Comparison of ENCODE assay signal across 10 cellular contexts in the genomic region with DNA sequence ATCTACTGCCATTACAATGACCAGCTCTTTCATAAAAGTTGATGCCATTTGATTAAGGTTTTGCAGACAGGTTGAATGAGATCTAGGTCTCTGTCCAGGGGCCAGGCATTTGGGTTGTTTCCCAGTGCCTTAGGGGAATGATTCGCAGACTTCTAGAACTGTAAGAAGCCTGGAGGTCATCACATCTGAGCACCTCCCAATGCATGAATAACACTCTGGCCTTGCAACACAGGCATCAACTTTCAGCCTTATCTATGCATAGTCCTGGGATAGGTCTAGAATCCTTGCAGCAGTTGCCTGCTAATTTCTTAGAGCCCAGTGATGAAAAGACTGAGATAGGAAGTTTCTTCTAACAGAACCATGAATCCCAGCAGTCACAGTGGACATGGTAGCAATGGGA. TPM values are rescaled to one million over a fixed set of nuclear protein-coding genes. Genes with fewer than 3 reads are reported as not detected.
"Had no signal": no experiment of that assay in that cellular context is flagged by ENCODE, and none has a peak within 500 bp of the region (broad histone marks: within the 10 kb centered on the region; RNA-seq: fewer than 3 reads in every experiment).

No MANE protein-coding gene starts in this region.

- H3K36me3 Mint-ChIP-seq: IgD-negative memory B cell had no signal

- H3K4me2 ChIP-seq: GM23338 had no signal

- H3K27ac Mint-ChIP-seq: GM23338, H9, IgD-negative memory B cell had no signal

- FAIRE-seq: H1, H54, HepG2 had no signal

- H3K4me1 Mint-ChIP-seq: GM23338, IgD-negative memory B cell had no signal

- H3K27ac ChIP-seq: HL-60 had no signal

- H3K9me3 Mint-ChIP-seq: GM23338, H9, IgD-negative memory B cell had no signal

- H3K4me3 Mint-ChIP-seq: GM23338, H9, IgD-negative memory B cell had no signal

- H2AFZ ChIP-seq: GM23338 had no signal

- DNase-seq: H9, HCEC 1CT, KBM-7 had no signal

- ATAC-seq: GM23338, HepG2 had no signal

- H3K4me3 ChIP-seq: GM23338 had no signal

RNA-seq across cellular contexts. Expression of a gene that starts 44.8 kb away (rescaled TPM):
- total RNA-seq: HepG2, HT1080 had no signal
- polyA plus RNA-seq: IgD-negative memory B cell had no signal
